In the genomic region with DNA sequence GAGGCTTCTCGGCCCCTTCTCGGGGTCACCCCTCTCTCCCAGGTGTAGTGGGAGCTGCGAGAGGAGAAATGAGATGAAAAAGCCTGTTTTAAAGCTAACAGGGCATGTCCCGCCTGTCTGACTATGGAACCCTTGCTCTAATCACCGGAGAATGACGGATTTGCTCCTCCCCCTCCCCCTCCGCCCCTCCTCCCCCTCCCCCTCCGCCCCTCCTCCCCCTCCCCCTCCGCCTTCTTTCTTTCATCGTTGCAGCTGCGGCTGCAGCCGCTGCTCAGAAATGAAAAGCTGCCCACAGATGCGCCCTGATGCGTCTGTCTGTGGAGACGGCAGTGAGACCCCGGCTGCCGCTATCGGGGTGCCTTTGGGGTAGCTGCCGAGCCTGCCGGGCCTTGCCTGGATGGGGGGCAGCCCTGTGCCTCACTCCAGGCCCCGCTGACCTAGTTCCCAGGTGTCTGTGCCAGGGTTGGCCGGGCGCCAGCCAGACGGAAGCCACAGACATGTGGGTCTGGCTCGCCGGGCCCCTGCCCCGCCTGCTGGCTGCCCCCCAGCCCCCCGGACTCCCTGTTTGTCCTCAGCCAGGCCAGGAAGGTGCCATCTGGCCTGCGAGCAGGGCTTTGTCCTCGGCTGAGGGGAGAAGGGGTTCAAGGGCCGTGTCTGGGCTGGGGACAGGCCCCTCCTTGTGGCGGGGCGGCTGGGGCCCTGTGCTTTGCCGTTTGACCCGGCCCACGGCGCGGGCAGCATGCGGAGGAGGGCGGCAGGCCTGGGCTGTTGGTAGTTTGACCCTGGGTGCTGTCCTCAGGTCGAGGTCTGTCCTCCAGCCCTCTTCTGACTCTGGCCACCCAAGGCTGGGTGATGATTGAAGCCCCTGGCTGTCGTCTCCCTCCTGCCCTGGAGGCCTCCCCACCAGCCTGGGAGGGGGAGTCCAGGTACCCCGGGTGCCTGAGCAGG, we compare ENCODE assay signal across 10 cellular contexts. TPM values are rescaled to one million over a fixed set of nuclear protein-coding genes. Genes with fewer than 3 reads are reported as not detected.
DNase-seq lines count a peak whose midpoint lies in the region; TF ChIP-seq lines count a peak whose summit lies in the region.
"Had no signal": no experiment of that assay in that cellular context is flagged by ENCODE, and none has a peak within 500 bp of the region (broad histone marks: within the 10 kb centered on the region; RNA-seq: fewer than 3 reads in every experiment).

No MANE protein-coding gene starts in this region.

- 50% methylated on average over 33 of the region's 43 CpGs; no CpG with 5 or more reads in 1 of the 2 donors for WGBS in transverse colon (ENCODE audit: low coverage in 1 of 2), 2 donors

- in situ Hi-C loops in transverse colon (cut with MboI; ENCODE audit: low pct_ligation_motif_present in 1 of 4, low pct_unique_long_range_greater_than_20kb in 1 of 4, low sequenced_read_pairs in 3 of 4): no loop called here

- no peaks in the 10 kb centered on the region for H3K9me3 ChIP-seq in transverse colon

- H3K36me3 ChIP-seq in transverse colon: peaks cover 0 to 12% (median 3%) of the 10 kb centered on the region in 4 donors

- no peak for TF ChIP-seq CTCF in transverse colon (IDR thresholded peaks at IDR 0.05)

- intact Hi-C loops in transverse colon (cut with DNase I; ENCODE audit: low total_unique reads): no loop called here

- H3K27ac ChIP-seq in transverse colon: peak overlapping the region; percentile 76 to 92 (median 82)

- TF ChIP-seq POLR2A in transverse colon (IDR thresholded peaks at IDR 0.05): no peak

- DNase-seq in NCI-H345 (lab: John Stamatoyannopoulos, UW) (peak; percentile 70), NCI-H345 treated with DMSO at 0.1 percent for 48 hours (lab: John Stamatoyannopoulos, UW; ENCODE audit: unreplicated experiment) (no peak), anterior cingulate cortex (lab: John Stamatoyannopoulos, UW) (peak in 43 of 58 donors; percentile 21 to 80 (median 53)), left kidney (ENCODE audit: low read depth, low spot score) (peak; percentile 74), transverse colon (no peak), dedifferentiated amniotic fluid mesenchymal stem cell (ENCODE audit: extremely low spot score) (no peak), SIG-M5 (lab: John Stamatoyannopoulos, UW) (no peak)
- DNase-seq in stimulated activated CD4-positive, alpha-beta T cell treated with anti-CD3 and anti-CD28 coated beads, Interleukin-1b, Interleukin-23, amount 100 ng/mL, for 48 hours: no peak
- DNase-seq: activated T-cell treated with anti-CD3 and anti-CD28 coated beads, Interleukin-2, amount 50 U/mL, for 48 hours; T1000 had no signal

- no peaks in the 10 kb centered on the region for H3K27me3 ChIP-seq in transverse colon

- no peak overlapping the region for H3K4me3 ChIP-seq in transverse colon

- no peak for TF ChIP-seq EP300 in transverse colon (IDR thresholded peaks at IDR 0.05; ENCODE audit: low read depth)

- peaks cover 19 to 37% (median 28%) of the 10 kb centered on the region in 4 donors for H3K4me1 ChIP-seq in transverse colon

RNA-seq across cellular contexts. Expression of gene GINS2, which starts 37.6 kb away (rescaled TPM):
- total RNA-seq in transverse colon: 1 to 10 TPM in 2 of 4 donors, under 1 TPM in 1, not detected in 1; 1.00 to 4.4 (median 1.2) TPM

RNA-seq across cellular contexts. Expression of gene GSE1, which starts 38.0 kb away (rescaled TPM):
- total RNA-seq in transverse colon: 100 to 1,000 TPM; 100 to 139 (median 120) TPM

Comparison
In these comparisons a context has a peak if more than half of its experiments do, and no peak if none do; other contexts are left out.
1. DNase-seq: peak in NCI-H345 (single experiment), anterior cingulate cortex (43 of 58) and left kidney (single experiment); none in NCI-H345 treated with DMSO at 0.1 percent for 48 hours (single experiment), transverse colon (single experiment), dedifferentiated amniotic fluid mesenchymal stem cell (single experiment), stimulated activated CD4-positive, alpha-beta T cell treated with anti-CD3 and anti-CD28 coated beads, Interleukin-1b, Interleukin-23, amount 100 ng/mL, for 48 hours (single experiment) and SIG-M5 (single experiment).